In genomic region chr2:181573140-181573736, GRCh38 we compare ENCODE assay signal across 8 cellular contexts.
DNase-seq lines count a peak whose midpoint lies in the region; ATAC-seq and TF ChIP-seq lines count a peak whose summit lies in the region.

No MANE protein-coding gene starts in this region.

- peak; percentile 52 for TF ChIP-seq CTCF in BJ (IDR thresholded peaks at IDR 0.05; ENCODE audit: insufficient read depth, low read depth, low read length)

- H3K4me3 ChIP-seq in BJ (ENCODE audit: low read depth, low read length), result no peak overlapping the region

- DNase-seq in BJ (ENCODE audit: low read depth) (no peak), HS-5 (ENCODE audit: low read depth) (peak; percentile 19), SK-N-DZ (ENCODE audit: low spot score) (peak; percentile 65), iPS DF 4.7 (ENCODE audit: extremely low read depth, low spot score) (peak; percentile 5), T1000 (lab: John Stamatoyannopoulos, UW) (no peak), amygdala (lab: John Stamatoyannopoulos, UW) (no peak)
- DNase-seq in activated CD4-positive, CD25-positive, alpha-beta regulatory T cell treated with anti-CD3 and anti-CD28 coated beads, Interleukin-2, amount 50 U/mL, for 72 hours, result no peak

- H3K36me3 ChIP-seq in BJ (ENCODE audit: control insufficient read depth, insufficient read depth, low read length), result no peaks in the 10 kb centered on the region

- no peak for ATAC-seq in HG03469 (IDR thresholded peaks at IDR 0.05; ENCODE audit: unreplicated experiment)

- peaks cover 4% of the 10 kb centered on the region for H3K27me3 ChIP-seq in BJ (ENCODE audit: control insufficient read depth, insufficient read depth, low read length)

- CTCF ChIA-PET in BJ (lab: Yijun Ruan, JAX), result interaction anchor here (0.6 to 2.0 kb wide), 10 partner anchors 10 to 1448 kb away, joined by 3 to 16 read pairs (median 4); no protein-coding TSS in a partner anchor

- POLR2A ChIA-PET in BJ (lab: Charles Lee), result no interaction called here

Comparison
In these comparisons a context has a peak if more than half of its experiments do, and no peak if none do; other contexts are left out.
1. DNase-seq: peak in HS-5 (single experiment), SK-N-DZ (single experiment) and iPS DF 4.7 (single experiment); none in BJ (single experiment), activated CD4-positive, CD25-positive, alpha-beta regulatory T cell treated with anti-CD3 and anti-CD28 coated beads, Interleukin-2, amount 50 U/mL, for 72 hours (single experiment), T1000 (single experiment) and amygdala (0 of 56).